Comparison of ENCODE assay signal across 1 cellular context in the genomic region with DNA sequence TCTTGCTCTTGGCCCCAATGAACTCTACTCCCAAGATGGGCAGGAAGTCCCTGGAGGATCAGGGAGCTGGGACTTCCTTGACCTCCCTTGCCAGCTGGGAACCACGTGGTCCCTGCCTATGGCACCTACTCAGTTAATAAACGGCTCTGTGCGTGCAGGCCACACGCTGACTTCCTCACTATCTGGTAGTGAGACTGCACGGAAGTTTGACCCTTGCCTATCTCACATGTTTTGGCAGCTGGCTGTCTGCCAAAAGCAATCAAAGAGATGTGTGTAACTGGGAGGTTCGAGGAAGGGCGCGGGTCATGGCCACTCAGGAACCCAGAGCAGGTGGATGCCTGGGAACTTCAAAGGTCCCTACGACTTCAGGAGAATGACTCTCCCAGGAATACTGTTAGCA.
TF ChIP-seq lines count a peak whose summit lies in the region.

No MANE protein-coding gene starts in this region.

TF ChIP-seq in HepG2, 621 proteins besides CTCF, POLR2A, EP300 and RAD21 (continued from another document and continues in another):
- no peak for TF ChIP-seq ZFYVE20 (CRISPR knock-in tag; IDR thresholded peaks at IDR 0.05; ENCODE audit: borderline replicate concordance, low read depth)
- TF ChIP-seq GPN1 (CRISPR knock-in tag; IDR thresholded peaks at IDR 0.05; ENCODE audit: borderline replicate concordance): no peak
- TF ChIP-seq ZFP37 (CRISPR knock-in tag; IDR thresholded peaks at IDR 0.05; ENCODE audit: borderline replicate concordance): no peak
- no peak for TF ChIP-seq ZNF30 (CRISPR knock-in tag; IDR thresholded peaks at IDR 0.05)
- TF ChIP-seq SOX6 (IDR thresholded peaks at IDR 0.05): no peak
- peak; percentile 83 for TF ChIP-seq SOX6 (CRISPR knock-in tag; IDR thresholded peaks at IDR 0.05)
- TF ChIP-seq DNMT3B (CRISPR knock-in tag; conservative IDR thresholded peaks at IDR 0.05): no peak
- TF ChIP-seq ZSCAN25 (CRISPR knock-in tag; IDR thresholded peaks at IDR 0.05): peak; percentile 64; the same call in 1 of the 2 replicates
- peak; percentile 57; the same call in 1 of the 2 replicates for TF ChIP-seq DPF2 (CRISPR knock-in tag; IDR thresholded peaks at IDR 0.05; ENCODE audit: borderline replicate concordance, low read depth)
- TF ChIP-seq, protein P1, sequence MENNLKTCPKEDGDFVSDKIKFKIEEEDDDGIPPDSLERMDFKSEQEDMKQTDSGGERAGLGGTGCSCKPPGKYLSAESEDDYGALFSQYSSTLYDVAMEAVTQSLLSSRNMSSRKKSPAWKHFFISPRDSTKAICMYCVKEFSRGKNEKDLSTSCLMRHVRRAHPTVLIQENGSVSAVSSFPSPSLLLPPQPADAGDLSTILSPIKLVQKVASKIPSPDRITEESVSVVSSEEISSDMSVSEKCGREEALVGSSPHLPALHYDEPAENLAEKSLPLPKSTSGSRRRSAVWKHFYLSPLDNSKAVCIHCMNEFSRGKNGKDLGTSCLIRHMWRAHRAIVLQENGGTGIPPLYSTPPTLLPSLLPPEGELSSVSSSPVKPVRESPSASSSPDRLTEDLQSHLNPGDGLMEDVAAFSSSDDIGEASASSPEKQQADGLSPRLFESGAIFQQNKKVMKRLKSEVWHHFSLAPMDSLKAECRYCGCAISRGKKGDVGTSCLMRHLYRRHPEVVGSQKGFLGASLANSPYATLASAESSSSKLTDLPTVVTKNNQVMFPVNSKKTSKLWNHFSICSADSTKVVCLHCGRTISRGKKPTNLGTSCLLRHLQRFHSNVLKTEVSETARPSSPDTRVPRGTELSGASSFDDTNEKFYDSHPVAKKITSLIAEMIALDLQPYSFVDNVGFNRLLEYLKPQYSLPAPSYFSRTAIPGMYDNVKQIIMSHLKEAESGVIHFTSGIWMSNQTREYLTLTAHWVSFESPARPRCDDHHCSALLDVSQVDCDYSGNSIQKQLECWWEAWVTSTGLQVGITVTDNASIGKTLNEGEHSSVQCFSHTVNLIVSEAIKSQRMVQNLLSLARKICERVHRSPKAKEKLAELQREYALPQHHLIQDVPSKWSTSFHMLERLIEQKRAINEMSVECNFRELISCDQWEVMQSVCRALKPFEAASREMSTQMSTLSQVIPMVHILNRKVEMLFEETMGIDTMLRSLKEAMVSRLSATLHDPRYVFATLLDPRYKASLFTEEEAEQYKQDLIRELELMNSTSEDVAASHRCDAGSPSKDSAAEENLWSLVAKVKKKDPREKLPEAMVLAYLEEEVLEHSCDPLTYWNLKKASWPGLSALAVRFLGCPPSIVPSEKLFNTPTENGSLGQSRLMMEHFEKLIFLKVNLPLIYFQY (CRISPR knock-in tag; IDR thresholded peaks at IDR 0.05; ENCODE audit: borderline replicate concordance): 0 out of 2 replicates have a peak, but pooled peaks have one; percentile 39
- no peak for TF ChIP-seq ZFAT (CRISPR knock-in tag; conservative IDR thresholded peaks at IDR 0.05)
- TF ChIP-seq, protein P2, sequence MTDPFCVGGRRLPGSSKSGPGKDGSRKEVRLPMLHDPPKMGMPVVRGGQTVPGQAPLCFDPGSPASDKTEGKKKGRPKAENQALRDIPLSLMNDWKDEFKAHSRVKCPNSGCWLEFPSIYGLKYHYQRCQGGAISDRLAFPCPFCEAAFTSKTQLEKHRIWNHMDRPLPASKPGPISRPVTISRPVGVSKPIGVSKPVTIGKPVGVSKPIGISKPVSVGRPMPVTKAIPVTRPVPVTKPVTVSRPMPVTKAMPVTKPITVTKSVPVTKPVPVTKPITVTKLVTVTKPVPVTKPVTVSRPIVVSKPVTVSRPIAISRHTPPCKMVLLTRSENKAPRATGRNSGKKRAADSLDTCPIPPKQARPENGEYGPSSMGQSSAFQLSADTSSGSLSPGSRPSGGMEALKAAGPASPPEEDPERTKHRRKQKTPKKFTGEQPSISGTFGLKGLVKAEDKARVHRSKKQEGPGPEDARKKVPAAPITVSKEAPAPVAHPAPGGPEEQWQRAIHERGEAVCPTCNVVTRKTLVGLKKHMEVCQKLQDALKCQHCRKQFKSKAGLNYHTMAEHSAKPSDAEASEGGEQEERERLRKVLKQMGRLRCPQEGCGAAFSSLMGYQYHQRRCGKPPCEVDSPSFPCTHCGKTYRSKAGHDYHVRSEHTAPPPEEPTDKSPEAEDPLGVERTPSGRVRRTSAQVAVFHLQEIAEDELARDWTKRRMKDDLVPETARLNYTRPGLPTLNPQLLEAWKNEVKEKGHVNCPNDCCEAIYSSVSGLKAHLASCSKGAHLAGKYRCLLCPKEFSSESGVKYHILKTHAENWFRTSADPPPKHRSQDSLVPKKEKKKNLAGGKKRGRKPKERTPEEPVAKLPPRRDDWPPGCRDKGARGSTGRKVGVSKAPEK (CRISPR knock-in tag; IDR thresholded peaks at IDR 0.05; ENCODE audit: borderline replicate concordance): no peak; the same call in 1 of the 2 replicates
- no peak for TF ChIP-seq SMAD9 (CRISPR knock-in tag; IDR thresholded peaks at IDR 0.05)
- TF ChIP-seq, protein P3, sequence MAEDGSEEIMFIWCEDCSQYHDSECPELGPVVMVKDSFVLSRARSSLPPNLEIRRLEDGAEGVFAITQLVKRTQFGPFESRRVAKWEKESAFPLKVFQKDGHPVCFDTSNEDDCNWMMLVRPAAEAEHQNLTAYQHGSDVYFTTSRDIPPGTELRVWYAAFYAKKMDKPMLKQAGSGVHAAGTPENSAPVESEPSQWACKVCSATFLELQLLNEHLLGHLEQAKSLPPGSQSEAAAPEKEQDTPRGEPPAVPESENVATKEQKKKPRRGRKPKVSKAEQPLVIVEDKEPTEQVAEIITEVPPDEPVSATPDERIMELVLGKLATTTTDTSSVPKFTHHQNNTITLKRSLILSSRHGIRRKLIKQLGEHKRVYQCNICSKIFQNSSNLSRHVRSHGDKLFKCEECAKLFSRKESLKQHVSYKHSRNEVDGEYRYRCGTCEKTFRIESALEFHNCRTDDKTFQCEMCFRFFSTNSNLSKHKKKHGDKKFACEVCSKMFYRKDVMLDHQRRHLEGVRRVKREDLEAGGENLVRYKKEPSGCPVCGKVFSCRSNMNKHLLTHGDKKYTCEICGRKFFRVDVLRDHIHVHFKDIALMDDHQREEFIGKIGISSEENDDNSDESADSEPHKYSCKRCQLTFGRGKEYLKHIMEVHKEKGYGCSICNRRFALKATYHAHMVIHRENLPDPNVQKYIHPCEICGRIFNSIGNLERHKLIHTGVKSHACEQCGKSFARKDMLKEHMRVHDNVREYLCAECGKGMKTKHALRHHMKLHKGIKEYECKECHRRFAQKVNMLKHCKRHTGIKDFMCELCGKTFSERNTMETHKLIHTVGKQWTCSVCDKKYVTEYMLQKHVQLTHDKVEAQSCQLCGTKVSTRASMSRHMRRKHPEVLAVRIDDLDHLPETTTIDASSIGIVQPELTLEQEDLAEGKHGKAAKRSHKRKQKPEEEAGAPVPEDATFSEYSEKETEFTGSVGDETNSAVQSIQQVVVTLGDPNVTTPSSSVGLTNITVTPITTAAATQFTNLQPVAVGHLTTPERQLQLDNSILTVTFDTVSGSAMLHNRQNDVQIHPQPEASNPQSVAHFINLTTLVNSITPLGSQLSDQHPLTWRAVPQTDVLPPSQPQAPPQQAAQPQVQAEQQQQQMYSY (CRISPR knock-in tag; IDR thresholded peaks at IDR 0.05): no peak
- TF ChIP-seq RFX1 (IDR thresholded peaks at IDR 0.05): no peak
- TF ChIP-seq, protein P4, sequence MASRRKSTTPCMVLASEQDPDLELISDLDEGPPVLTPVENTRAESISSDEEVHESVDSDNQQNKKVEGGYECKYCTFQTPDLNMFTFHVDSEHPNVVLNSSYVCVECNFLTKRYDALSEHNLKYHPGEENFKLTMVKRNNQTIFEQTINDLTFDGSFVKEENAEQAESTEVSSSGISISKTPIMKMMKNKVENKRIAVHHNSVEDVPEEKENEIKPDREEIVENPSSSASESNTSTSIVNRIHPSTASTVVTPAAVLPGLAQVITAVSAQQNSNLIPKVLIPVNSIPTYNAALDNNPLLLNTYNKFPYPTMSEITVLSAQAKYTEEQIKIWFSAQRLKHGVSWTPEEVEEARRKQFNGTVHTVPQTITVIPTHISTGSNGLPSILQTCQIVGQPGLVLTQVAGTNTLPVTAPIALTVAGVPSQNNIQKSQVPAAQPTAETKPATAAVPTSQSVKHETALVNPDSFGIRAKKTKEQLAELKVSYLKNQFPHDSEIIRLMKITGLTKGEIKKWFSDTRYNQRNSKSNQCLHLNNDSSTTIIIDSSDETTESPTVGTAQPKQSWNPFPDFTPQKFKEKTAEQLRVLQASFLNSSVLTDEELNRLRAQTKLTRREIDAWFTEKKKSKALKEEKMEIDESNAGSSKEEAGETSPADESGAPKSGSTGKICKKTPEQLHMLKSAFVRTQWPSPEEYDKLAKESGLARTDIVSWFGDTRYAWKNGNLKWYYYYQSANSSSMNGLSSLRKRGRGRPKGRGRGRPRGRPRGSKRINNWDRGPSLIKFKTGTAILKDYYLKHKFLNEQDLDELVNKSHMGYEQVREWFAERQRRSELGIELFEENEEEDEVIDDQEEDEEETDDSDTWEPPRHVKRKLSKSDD (CRISPR knock-in tag; IDR thresholded peaks at IDR 0.05; ENCODE audit: low read depth): peak; percentile 57; the same call in 1 of the 2 replicates
- TF ChIP-seq PAX8 (CRISPR knock-in tag; IDR thresholded peaks at IDR 0.05; ENCODE audit: borderline replicate concordance): no peak
- TF ChIP-seq MBD4 (IDR thresholded peaks at IDR 0.05; ENCODE audit: borderline replicate concordance, low read length): no peak
- peak; percentile 56 for TF ChIP-seq ZNF331 (CRISPR knock-in tag; IDR thresholded peaks at IDR 0.05)
- peak; percentile 87 for TF ChIP-seq MYC (CRISPR knock-in tag; IDR thresholded peaks at IDR 0.05; ENCODE audit: borderline replicate concordance)
- no peak for TF ChIP-seq ZNF598 (CRISPR knock-in tag; IDR thresholded peaks at IDR 0.05; ENCODE audit: borderline replicate concordance)
- TF ChIP-seq ZNF878 (CRISPR knock-in tag; IDR thresholded peaks at IDR 0.05): no peak
- no peak for TF ChIP-seq ZNF775 (CRISPR knock-in tag; IDR thresholded peaks at IDR 0.05; ENCODE audit: borderline replicate concordance)
- TF ChIP-seq, protein P5, sequence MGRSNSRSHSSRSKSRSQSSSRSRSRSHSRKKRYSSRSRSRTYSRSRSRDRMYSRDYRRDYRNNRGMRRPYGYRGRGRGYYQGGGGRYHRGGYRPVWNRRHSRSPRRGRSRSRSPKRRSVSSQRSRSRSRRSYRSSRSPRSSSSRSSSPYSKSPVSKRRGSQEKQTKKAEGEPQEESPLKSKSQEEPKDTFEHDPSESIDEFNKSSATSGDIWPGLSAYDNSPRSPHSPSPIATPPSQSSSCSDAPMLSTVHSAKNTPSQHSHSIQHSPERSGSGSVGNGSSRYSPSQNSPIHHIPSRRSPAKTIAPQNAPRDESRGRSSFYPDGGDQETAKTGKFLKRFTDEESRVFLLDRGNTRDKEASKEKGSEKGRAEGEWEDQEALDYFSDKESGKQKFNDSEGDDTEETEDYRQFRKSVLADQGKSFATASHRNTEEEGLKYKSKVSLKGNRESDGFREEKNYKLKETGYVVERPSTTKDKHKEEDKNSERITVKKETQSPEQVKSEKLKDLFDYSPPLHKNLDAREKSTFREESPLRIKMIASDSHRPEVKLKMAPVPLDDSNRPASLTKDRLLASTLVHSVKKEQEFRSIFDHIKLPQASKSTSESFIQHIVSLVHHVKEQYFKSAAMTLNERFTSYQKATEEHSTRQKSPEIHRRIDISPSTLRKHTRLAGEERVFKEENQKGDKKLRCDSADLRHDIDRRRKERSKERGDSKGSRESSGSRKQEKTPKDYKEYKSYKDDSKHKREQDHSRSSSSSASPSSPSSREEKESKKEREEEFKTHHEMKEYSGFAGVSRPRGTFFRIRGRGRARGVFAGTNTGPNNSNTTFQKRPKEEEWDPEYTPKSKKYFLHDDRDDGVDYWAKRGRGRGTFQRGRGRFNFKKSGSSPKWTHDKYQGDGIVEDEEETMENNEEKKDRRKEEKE (IDR thresholded peaks at IDR 0.05): no peak
- no peak for TF ChIP-seq ZKSCAN5 (CRISPR knock-in tag; IDR thresholded peaks at IDR 0.05)
- TF ChIP-seq KDM5B (CRISPR knock-in tag; IDR thresholded peaks at IDR 0.05; ENCODE audit: borderline replicate concordance): peak; percentile 80; the same call in 1 of the 2 replicates
- no peak for TF ChIP-seq CHCHD3 (CRISPR knock-in tag; IDR thresholded peaks at IDR 0.05)
- TF ChIP-seq, protein P6, sequence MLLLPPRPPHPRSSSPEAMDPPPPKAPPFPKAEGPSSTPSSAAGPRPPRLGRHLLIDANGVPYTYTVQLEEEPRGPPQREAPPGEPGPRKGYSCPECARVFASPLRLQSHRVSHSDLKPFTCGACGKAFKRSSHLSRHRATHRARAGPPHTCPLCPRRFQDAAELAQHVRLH (CRISPR knock-in tag; IDR thresholded peaks at IDR 0.05; ENCODE audit: borderline replicate concordance, low read depth): peak; percentile 59; the same call in 1 of the 2 replicates
- TF ChIP-seq ARID2 (CRISPR knock-in tag; IDR thresholded peaks at IDR 0.05; ENCODE audit: borderline replicate concordance): no peak
- TF ChIP-seq, protein P7, sequence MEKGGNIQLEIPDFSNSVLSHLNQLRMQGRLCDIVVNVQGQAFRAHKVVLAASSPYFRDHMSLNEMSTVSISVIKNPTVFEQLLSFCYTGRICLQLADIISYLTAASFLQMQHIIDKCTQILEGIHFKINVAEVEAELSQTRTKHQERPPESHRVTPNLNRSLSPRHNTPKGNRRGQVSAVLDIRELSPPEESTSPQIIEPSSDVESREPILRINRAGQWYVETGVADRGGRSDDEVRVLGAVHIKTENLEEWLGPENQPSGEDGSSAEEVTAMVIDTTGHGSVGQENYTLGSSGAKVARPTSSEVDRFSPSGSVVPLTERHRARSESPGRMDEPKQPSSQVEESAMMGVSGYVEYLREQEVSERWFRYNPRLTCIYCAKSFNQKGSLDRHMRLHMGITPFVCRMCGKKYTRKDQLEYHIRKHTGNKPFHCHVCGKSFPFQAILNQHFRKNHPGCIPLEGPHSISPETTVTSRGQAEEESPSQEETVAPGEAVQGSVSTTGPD (CRISPR knock-in tag; IDR thresholded peaks at IDR 0.05): peak; percentile 92
- TF ChIP-seq, protein P8, sequence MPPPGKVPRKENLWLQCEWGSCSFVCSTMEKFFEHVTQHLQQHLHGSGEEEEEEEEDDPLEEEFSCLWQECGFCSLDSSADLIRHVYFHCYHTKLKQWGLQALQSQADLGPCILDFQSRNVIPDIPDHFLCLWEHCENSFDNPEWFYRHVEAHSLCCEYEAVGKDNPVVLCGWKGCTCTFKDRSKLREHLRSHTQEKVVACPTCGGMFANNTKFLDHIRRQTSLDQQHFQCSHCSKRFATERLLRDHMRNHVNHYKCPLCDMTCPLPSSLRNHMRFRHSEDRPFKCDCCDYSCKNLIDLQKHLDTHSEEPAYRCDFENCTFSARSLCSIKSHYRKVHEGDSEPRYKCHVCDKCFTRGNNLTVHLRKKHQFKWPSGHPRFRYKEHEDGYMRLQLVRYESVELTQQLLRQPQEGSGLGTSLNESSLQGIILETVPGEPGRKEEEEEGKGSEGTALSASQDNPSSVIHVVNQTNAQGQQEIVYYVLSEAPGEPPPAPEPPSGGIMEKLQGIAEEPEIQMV (CRISPR knock-in tag; IDR thresholded peaks at IDR 0.05; ENCODE audit: low read depth): peak; percentile 68; the same call in 1 of the 2 replicates
- TF ChIP-seq, protein P9, sequence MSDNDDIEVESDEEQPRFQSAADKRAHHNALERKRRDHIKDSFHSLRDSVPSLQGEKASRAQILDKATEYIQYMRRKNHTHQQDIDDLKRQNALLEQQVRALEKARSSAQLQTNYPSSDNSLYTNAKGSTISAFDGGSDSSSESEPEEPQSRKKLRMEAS (IDR thresholded peaks at IDR 0.05): peak; percentile 92
